Comparison of ENCODE assay signal across 8 cellular contexts in the genomic region with DNA sequence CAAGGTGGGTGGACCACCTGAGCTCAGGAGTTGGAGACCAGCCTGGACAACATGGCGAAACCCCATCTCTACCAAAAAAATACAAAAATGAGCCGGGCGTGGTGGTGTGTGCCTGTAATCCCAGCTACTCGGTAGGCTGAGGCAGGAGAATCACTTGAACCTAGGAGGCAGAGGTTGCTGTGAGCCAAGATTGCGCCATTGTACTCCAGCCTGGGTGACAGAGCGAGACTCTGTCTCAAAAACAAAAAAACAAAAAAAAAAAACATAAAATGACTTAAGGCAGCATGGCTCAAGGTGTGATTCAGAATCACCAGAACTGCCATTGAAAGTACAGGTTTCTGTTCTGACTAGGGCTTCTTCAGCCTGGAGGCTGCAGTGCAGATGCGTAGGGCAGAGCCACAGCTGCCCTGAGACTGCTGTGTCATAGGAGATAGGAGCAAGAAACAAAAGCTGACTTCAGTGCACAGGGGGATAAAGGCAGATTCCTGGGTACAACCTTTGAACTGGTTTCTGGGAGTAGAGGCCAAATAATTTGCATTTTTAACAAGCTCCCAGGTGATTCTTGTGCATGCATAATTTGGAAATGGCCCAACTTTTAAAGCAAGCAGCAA. TPM values are rescaled to one million over a fixed set of nuclear protein-coding genes. Genes with fewer than 3 reads are reported as not detected.
DNase-seq lines count a peak whose midpoint lies in the region; ATAC-seq and TF ChIP-seq lines count a peak whose summit lies in the region.
"Not testable (repeated sequence)": the region's sequence is repeated elsewhere in the genome, so short reads cannot be mapped to it uniquely, and the experiment has no call there.

No MANE protein-coding gene starts in this region.

- H3K36me3 Mint-ChIP-seq in H9 (ENCODE audit: insufficient read depth in 1 of 3, low read depth in 3 of 3) (peaks cover 3 to 29% (median 11%) of the 10 kb centered on the region in 3 experiments; a peak in 6 of 7 replicates), endodermal cell (ENCODE audit: low read depth) (peaks cover 25% of the 10 kb centered on the region)
- peaks cover 46% of the 10 kb centered on the region for H3K36me3 Mint-ChIP-seq in activated CD4-positive, alpha-beta T cell treated with anti-CD3 and anti-CD28 coated beads, Interleukin-2, amount 10 ng/mL, durations not matched to agents 24 days and 14 days (ENCODE audit: low read depth)
- peaks cover 40% of the 10 kb centered on the region for H3K36me3 Mint-ChIP-seq in stimulated activated memory B cell treated with anti-CD40 and anti-IgM and Interleukin-4, amounts not matched to agents 10 μg/mL and 1 μg/mL and 100 μg/mL, for 72 hours

- not testable (repeated sequence) for H2BK20ac ChIP-seq in H9 (ENCODE audit: low read depth, low read length, poor library complexity, severe bottlenecking)

- H4K20me1 ChIP-seq in H9 (ENCODE audit: control insufficient read depth, insufficient read depth, insufficient read length), result not testable (repeated sequence)

- H3K9ac ChIP-seq in H9 (ENCODE audit: extremely low read depth, insufficient read length, low read length); endodermal cell (ENCODE audit: extremely low read depth, low read length, poor library complexity, severe bottlenecking): not testable (repeated sequence)

- not testable (repeated sequence) for H3K18ac ChIP-seq in H9 (ENCODE audit: insufficient read length, low read depth, low read length)

- H3K9me3 Mint-ChIP-seq in H9; activated CD4-positive, alpha-beta T cell treated with anti-CD3 and anti-CD28 coated beads, Interleukin-2, amount 10 ng/mL, durations not matched to agents 24 days and 14 days; endodermal cell; stimulated activated memory B cell treated with anti-CD40 and anti-IgM and Interleukin-4, amounts not matched to agents 10 μg/mL and 1 μg/mL and 100 μg/mL, for 72 hours: not testable (repeated sequence)

- H4K8ac ChIP-seq in H9 (replicated peaks; ENCODE audit: insufficient read length, low read depth, low read length), result not testable (repeated sequence)

- H3K23me2 ChIP-seq in H9 (ENCODE audit: insufficient read length, low read depth, low read length, poor library complexity, severe bottlenecking), result not testable (repeated sequence)

- H2BK15ac ChIP-seq in H9 (ENCODE audit: low read depth, low read length), result not testable (repeated sequence)

- H3K14ac ChIP-seq in H9 (ENCODE audit: insufficient read depth, low read length), result not testable (repeated sequence)

- not testable (repeated sequence) for H2BK120ac ChIP-seq in H9 (ENCODE audit: low read depth, low read length, poor library complexity, severe bottlenecking)

- H4K91ac ChIP-seq in H9 (ENCODE audit: insufficient read length, low read depth, low read length), result not testable (repeated sequence)

- H2AK5ac ChIP-seq in H9 (ENCODE audit: insufficient read length, low read length), result not testable (repeated sequence)

- H3K4me1 Mint-ChIP-seq in H9 (peaks cover 7 to 14% of the 10 kb centered on the region in 2 experiments), endodermal cell (peaks cover 11% of the 10 kb centered on the region)
- H3K4me1 Mint-ChIP-seq in activated CD4-positive, alpha-beta T cell treated with anti-CD3 and anti-CD28 coated beads, Interleukin-2, amount 10 ng/mL, durations not matched to agents 24 days and 14 days, result peaks cover 29% of the 10 kb centered on the region
- H3K4me1 Mint-ChIP-seq in stimulated activated memory B cell treated with anti-CD40 and anti-IgM and Interleukin-4, amounts not matched to agents 10 μg/mL and 1 μg/mL and 100 μg/mL, for 72 hours, result peaks cover 13% of the 10 kb centered on the region

- intact Hi-C loops in activated CD4-positive, alpha-beta T cell treated with anti-CD3 and anti-CD28 coated beads, Interleukin-2, amount 10 ng/mL, durations not matched to agents 24 days and 14 days (cut with micrococcal nuclease), result not testable (repeated sequence)

- ATAC-seq in GM18861 (IDR thresholded peaks at IDR 0.05; ENCODE audit: unreplicated experiment) (peak; percentile 67), GM19455 (IDR thresholded peaks at IDR 0.05; ENCODE audit: unreplicated experiment) (peak; percentile 61), HG03045 (IDR thresholded peaks at IDR 0.05; ENCODE audit: unreplicated experiment) (peak; percentile 78), HG03521 (IDR thresholded peaks at IDR 0.05; ENCODE audit: unreplicated experiment) (peak; percentile 85)
- ATAC-seq in stimulated activated memory B cell treated with anti-CD40 and anti-IgM and Interleukin-4, amounts not matched to agents 10 μg/mL and 1 μg/mL and 100 μg/mL, for 72 hours, result peak; percentile 63

- H3T11ph ChIP-seq in H9 (ENCODE audit: low read length), result not testable (repeated sequence)

- not testable (repeated sequence) for H3K23ac ChIP-seq in H9 (ENCODE audit: insufficient read length, low read depth, low read length)

- TF ChIP-seq CTCF in H9 (conservative IDR thresholded peaks at IDR 0.05); endodermal cell (conservative IDR thresholded peaks at IDR 0.05): not testable (repeated sequence)

- not testable (repeated sequence) for DNase-seq in H9, endodermal cell
- DNase-seq in activated CD4-positive, alpha-beta T cell treated with anti-CD3 and anti-CD28 coated beads, Interleukin-2, amount 10 ng/mL, durations not matched to agents 24 days and 14 days, result peak; percentile 73

- H2BK5ac ChIP-seq in H9 (ENCODE audit: insufficient read length, low read length), result not testable (repeated sequence)

- H3K79me1 ChIP-seq in H9 (ENCODE audit: insufficient read depth, low read depth, low read length, poor library complexity, severe bottlenecking), result not testable (repeated sequence)

- H4K5ac ChIP-seq in H9 (ENCODE audit: insufficient read length, low read depth, low read length), result not testable (repeated sequence)

- not testable (repeated sequence) for H3K79me2 ChIP-seq in H9 (ENCODE audit: insufficient read depth, low read length)

- H3K27me3 Mint-ChIP-seq in H9 (ENCODE audit: low read depth); activated CD4-positive, alpha-beta T cell treated with anti-CD3 and anti-CD28 coated beads, Interleukin-2, amount 10 ng/mL, durations not matched to agents 24 days and 14 days; endodermal cell (ENCODE audit: insufficient read depth); stimulated activated memory B cell treated with anti-CD40 and anti-IgM and Interleukin-4, amounts not matched to agents 10 μg/mL and 1 μg/mL and 100 μg/mL, for 72 hours: not testable (repeated sequence)

- H2BK12ac ChIP-seq in H9 (ENCODE audit: insufficient read length, low read depth, low read length), result not testable (repeated sequence)

- H3K27me3 ChIP-seq in H9 (ENCODE audit: insufficient read depth, low read length); endodermal cell (ENCODE audit: control insufficient read depth, insufficient read depth, low read length, poor library complexity, severe bottlenecking): not testable (repeated sequence)

- not testable (repeated sequence) for H3K4me3 Mint-ChIP-seq in H9; activated CD4-positive, alpha-beta T cell treated with anti-CD3 and anti-CD28 coated beads, Interleukin-2, amount 10 ng/mL, durations not matched to agents 24 days and 14 days; endodermal cell; stimulated activated memory B cell treated with anti-CD40 and anti-IgM and Interleukin-4, amounts not matched to agents 10 μg/mL and 1 μg/mL and 100 μg/mL, for 72 hours

- no CpG with 5 or more reads among the region's 7 CpGs for WGBS in H9 (ENCODE audit: extremely low coverage, insufficient read length, low lambda C conversion rate)
- 93% methylated on average over 4 to 7 of the region's 7 CpGs for WGBS in endodermal cell (ENCODE audit: insufficient coverage in 1 of 2, insufficient read length in 1 of 2), 2 experiments

- not testable (repeated sequence) for H3K9me3 ChIP-seq in H9 (ENCODE audit: control insufficient read depth, low read depth, low read length); endodermal cell (ENCODE audit: control insufficient read depth, low read length)

- H3K27ac ChIP-seq in H9 (ENCODE audit: insufficient read length, low read depth, low read length); endodermal cell (ENCODE audit: low read depth, low read length): not testable (repeated sequence)

- H3K4me2 ChIP-seq in H9 (ENCODE audit: insufficient read depth, insufficient read length, low read length), result not testable (repeated sequence)

- peaks cover 34% of the 10 kb centered on the region for H3K36me3 ChIP-seq in endodermal cell (ENCODE audit: control insufficient read depth, insufficient read depth, low read length)

- not testable (repeated sequence) for H3K4ac ChIP-seq in H9 (ENCODE audit: low read depth, low read length)

- not testable (repeated sequence) for H3K56ac ChIP-seq in H9 (ENCODE audit: insufficient read length, low read depth, low read length)

- not testable (repeated sequence) for H3K4me3 ChIP-seq in endodermal cell (ENCODE audit: low read length)

- H3K27ac Mint-ChIP-seq in H9 (peak overlapping the region; percentile 13 to 92 (median 75); a peak in 3 of 7 replicates), endodermal cell (peak overlapping the region; percentile 39)
- peak overlapping the region; percentile 78 for H3K27ac Mint-ChIP-seq in activated CD4-positive, alpha-beta T cell treated with anti-CD3 and anti-CD28 coated beads, Interleukin-2, amount 10 ng/mL, durations not matched to agents 24 days and 14 days
- not testable (repeated sequence) for H3K27ac Mint-ChIP-seq in stimulated activated memory B cell treated with anti-CD40 and anti-IgM and Interleukin-4, amounts not matched to agents 10 μg/mL and 1 μg/mL and 100 μg/mL, for 72 hours

- H2AFZ ChIP-seq in H9 (ENCODE audit: low read length), result not testable (repeated sequence)

- H3K4me1 ChIP-seq in H9 (ENCODE audit: insufficient read depth, low read length); endodermal cell (ENCODE audit: control insufficient read depth, insufficient read depth, low read length): not testable (repeated sequence)

RNA-seq across cellular contexts. Expression of a gene that starts 9.5 kb away (rescaled TPM):
- total RNA-seq in H9 (2021) (13.2 and 13.3 TPM in 2 replicates), endodermal cell (10 to 100 TPM; 15.3 to 21.5 TPM)
- 36.3 and 39.9 TPM in 2 replicates for total RNA-seq in activated CD4-positive, alpha-beta T cell treated with anti-CD3 and anti-CD28 coated beads, Interleukin-2, amount 10 ng/mL, durations not matched to agents 24 days and 14 days
- 18.1 TPM for polyA plus RNA-seq in endodermal cell (2013, experiment 1 of 2)
- 14.4 TPM for polyA plus RNA-seq in endodermal cell (2013, experiment 2 of 2)

RNA-seq across cellular contexts. Expression of a gene that starts 12.3 kb away (rescaled TPM):
- total RNA-seq in H9 (2021) (84.3 and 84.6 TPM in 2 replicates), endodermal cell (10 to 100 TPM; 92.5 to 96.6 TPM)
- total RNA-seq in activated CD4-positive, alpha-beta T cell treated with anti-CD3 and anti-CD28 coated beads, Interleukin-2, amount 10 ng/mL, durations not matched to agents 24 days and 14 days, result 66.9 and 67.0 TPM in 2 replicates
- polyA plus RNA-seq in endodermal cell (2013, experiment 1 of 2), result 54.1 TPM
- 47.9 TPM for polyA plus RNA-seq in endodermal cell (2013, experiment 2 of 2)

RNA-seq across cellular contexts. Expression of a gene that starts 19.7 kb away (rescaled TPM):
- total RNA-seq in H9 (2021) (25.3 and 27.4 TPM in 2 replicates), endodermal cell (10 to 100 TPM; 41.0 to 62.9 TPM)
- total RNA-seq in activated CD4-positive, alpha-beta T cell treated with anti-CD3 and anti-CD28 coated beads, Interleukin-2, amount 10 ng/mL, durations not matched to agents 24 days and 14 days, result 196 and 206 TPM in 2 replicates
- polyA plus RNA-seq in endodermal cell (2013, experiment 1 of 2), result 43.7 TPM
- polyA plus RNA-seq in endodermal cell (2013, experiment 2 of 2), result 41.1 TPM

RNA-seq across cellular contexts. Expression of a gene that starts 31.9 kb away (rescaled TPM):
- total RNA-seq in H9 (2021), result 20.6 and 22.8 TPM in 2 replicates
- 28.0 and 32.3 TPM in 2 replicates for total RNA-seq in activated CD4-positive, alpha-beta T cell treated with anti-CD3 and anti-CD28 coated beads, Interleukin-2, amount 10 ng/mL, durations not matched to agents 24 days and 14 days
- 10 to 100 TPM; 19.8 to 20.9 TPM for total RNA-seq in endodermal cell
- polyA plus RNA-seq in endodermal cell (2013, experiment 1 of 2), result 20.6 TPM
- polyA plus RNA-seq in endodermal cell (2013, experiment 2 of 2), result 16.9 TPM

RNA-seq across cellular contexts. Expression of a gene that starts 38.5 kb away (rescaled TPM):
- total RNA-seq in H9 (2021) (6.5 and 6.7 TPM in 2 replicates), endodermal cell (10 to 100 TPM; 25.9 to 29.9 TPM)
- 32.5 and 33.7 TPM in 2 replicates for total RNA-seq in activated CD4-positive, alpha-beta T cell treated with anti-CD3 and anti-CD28 coated beads, Interleukin-2, amount 10 ng/mL, durations not matched to agents 24 days and 14 days
- 6.0 TPM for polyA plus RNA-seq in endodermal cell (2013, experiment 1 of 2)
- 4.3 TPM for polyA plus RNA-seq in endodermal cell (2013, experiment 2 of 2)
